1 cellular context compared by ENCODE assay signal in genomic region chr4:152369903-152370296, GRCh38.
TF ChIP-seq lines count a peak whose summit lies in the region.

No MANE protein-coding gene starts in this region.

TF ChIP-seq in WTC11, 78 proteins besides CTCF, POLR2A, EP300 and RAD21 (continued from another document):
- TF ChIP-seq STAT6 (CRISPR knock-in tag; conservative IDR thresholded peaks at IDR 0.05; ENCODE audit: low read depth) (no peak), FOXK1 (CRISPR knock-in tag; IDR thresholded peaks at IDR 0.05) (no peak), IRF1 (CRISPR knock-in tag; IDR thresholded peaks at IDR 0.05) (no peak), MAX (CRISPR knock-in tag; IDR thresholded peaks at IDR 0.05) (no peak), JUN (CRISPR knock-in tag; IDR thresholded peaks at IDR 0.05) (no peak)
